In the genomic region with DNA sequence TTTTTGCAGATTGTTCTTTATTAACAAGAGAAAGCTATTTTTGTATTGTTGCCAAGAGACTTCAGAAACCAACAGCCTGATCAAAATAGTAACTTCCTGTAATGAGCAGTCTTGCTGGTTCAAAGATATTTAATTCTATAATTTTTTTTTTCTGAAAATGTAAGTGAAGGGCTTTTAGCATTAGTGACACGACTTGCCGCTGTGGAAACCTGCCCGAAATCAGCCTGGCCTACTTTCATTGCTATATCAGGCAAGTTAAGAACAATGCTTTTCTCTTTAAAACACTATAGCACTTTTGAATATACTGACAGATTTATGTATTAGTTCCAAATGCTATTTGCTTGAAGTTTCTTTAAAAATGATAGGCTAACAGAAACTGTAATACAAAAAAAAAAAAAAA, we compare ENCODE assay signal across 17 cellular contexts.
"Had no signal": no experiment of that assay in that cellular context is flagged by ENCODE, and none has a peak within 500 bp of the region (broad histone marks: within the 10 kb centered on the region; RNA-seq: fewer than 3 reads in every experiment).

No MANE protein-coding gene starts in this region.

- H3K4me3 Mint-ChIP-seq: activated CD4-positive, alpha-beta memory T cell treated with anti-CD3 and anti-CD28 coated beads for 36 hours; activated T-cell treated with anti-CD3 and anti-CD28 coated beads, Interleukin-2, amount 50 U/mL, for 4 hours; natural killer cell treated with Interleukin-12 subunit alpha and Interleukin-12 subunit beta and Interleukin-15 and Interleukin-18, amount 100 ng/mL, for 72 hours had no signal

- H3K9me3 ChIP-seq: psoas muscle, sigmoid colon, suprapubic skin, upper lobe of left lung had no signal

- H3K36me3 ChIP-seq: brain microvascular endothelial cell, sigmoid colon, suprapubic skin, upper lobe of left lung had no signal

- H3K4me3 ChIP-seq: psoas muscle, sigmoid colon, suprapubic skin, upper lobe of left lung had no signal

- H3K9me3 Mint-ChIP-seq: activated naive CD4-positive, alpha-beta T cell treated with anti-CD3 and anti-CD28 coated beads, Interleukin-2, amount 50 U/mL, for 72 hours; activated T-cell treated with anti-CD3 and anti-CD28 coated beads, Interleukin-2, amount 50 U/mL, for 4 hours had no signal

- H3K36me3 Mint-ChIP-seq: activated CD4-positive, alpha-beta memory T cell treated with anti-CD3 and anti-CD28 coated beads for 36 hours; activated naive CD4-positive, alpha-beta T cell treated with anti-CD3 and anti-CD28 coated beads, Interleukin-2, amount 50 U/mL, for 72 hours; natural killer cell treated with Interleukin-12 subunit alpha and Interleukin-12 subunit beta and Interleukin-15 and Interleukin-18, amount 100 ng/mL, for 72 hours had no signal

- H3K27ac ChIP-seq: brain microvascular endothelial cell, psoas muscle, suprapubic skin, upper lobe of left lung had no signal

- H3K27ac Mint-ChIP-seq: activated CD4-positive, alpha-beta memory T cell treated with anti-CD3 and anti-CD28 coated beads for 36 hours; activated naive CD4-positive, alpha-beta T cell treated with anti-CD3 and anti-CD28 coated beads, Interleukin-2, amount 50 U/mL, for 72 hours; natural killer cell treated with Interleukin-12 subunit alpha and Interleukin-12 subunit beta and Interleukin-15 and Interleukin-18, amount 100 ng/mL, for 72 hours had no signal

- H3K27me3 ChIP-seq: brain microvascular endothelial cell, sigmoid colon, suprapubic skin, upper lobe of left lung had no signal

- ATAC-seq: activated naive CD4-positive, alpha-beta T cell treated with anti-CD3 and anti-CD28 coated beads, Interleukin-2, amount 50 U/mL, for 72 hours; activated T-cell treated with anti-CD3 and anti-CD28 coated beads, Interleukin-2, amount 50 U/mL, for 4 hours; natural killer cell treated with Interleukin-12 subunit alpha and Interleukin-12 subunit beta and Interleukin-15 and Interleukin-18, amount 100 ng/mL, for 72 hours; psoas muscle; stimulated activated naive CD8-positive, alpha-beta T cell treated with anti-CD3 and anti-CD28 coated beads, Interleukin-15, Interleukin-2, amounts not matched to agents 100 U/mL and 50 U/mL, for 24 hours had no signal

- H3K27me3 Mint-ChIP-seq: natural killer cell treated with Interleukin-12 subunit alpha and Interleukin-12 subunit beta and Interleukin-15 and Interleukin-18, amount 100 ng/mL, for 72 hours had no signal

- DNase-seq: activated CD4-positive, alpha-beta memory T cell treated with anti-CD3 and anti-CD28 coated beads for 36 hours; activated CD4-positive, alpha-beta T cell treated with anti-CD3 and anti-CD28 coated beads for 1 hour; activated effector memory CD4-positive, alpha-beta T cell treated with anti-CD3 and anti-CD28 coated beads, Interleukin-2, amount 50 U/mL, for 16 hours; activated T-cell treated with anti-CD3 and anti-CD28 coated beads, Interleukin-2, amount 50 U/mL, for 4 hours; amniotic stem cell; brain microvascular endothelial cell; cerebellar nuclear complex; psoas muscle; sigmoid colon; stimulated activated CD4-positive, alpha-beta T cell treated with anti-CD3 and anti-CD28 coated beads, Interleukin-2, amount 100 ng/mL, for 48 hours; stimulated activated CD8-positive, alpha-beta memory T cell treated with anti-CD3 and anti-CD28 coated beads, Interleukin-4, amount 100 ng/mL, for 48 hours; stimulated activated naive CD8-positive, alpha-beta T cell treated with anti-CD3 and anti-CD28 coated beads, Interleukin-15, Interleukin-2, amounts not matched to agents 100 U/mL and 50 U/mL, for 24 hours; T1000; upper lobe of left lung had no signal

- H3K4me1 ChIP-seq: psoas muscle, suprapubic skin had no signal
